18 cellular contexts compared by ENCODE assay signal in genomic region chr18:78720456-78721250, GRCh38.
"Had no signal": no experiment of that assay in that cellular context is flagged by ENCODE, and none has a peak within 500 bp of the region (broad histone marks: within the 10 kb centered on the region; RNA-seq: fewer than 3 reads in every experiment).

No MANE protein-coding gene starts in this region.

- H3K4me1 Mint-ChIP-seq: activated naive CD4-positive, alpha-beta T cell treated with anti-CD3 and anti-CD28 coated beads, Interleukin-2, amount 50 U/mL, for 24 hours had no signal

- H3K27ac Mint-ChIP-seq: activated naive CD4-positive, alpha-beta T cell treated with anti-CD3 and anti-CD28 coated beads, Interleukin-2, amount 50 U/mL, for 24 hours; activated T-helper 2 cell treated with anti-CD3 and anti-CD28 coated beads, Interferon-gamma antibody, Interleukin-2, Interleukin-4, amounts not matched to agents 10 μg/mL and 5 μg/mL and 100 μg/mL, durations not matched to agents 14 hours and 24 hours and 36 hours; progenitor cell of endocrine pancreas had no signal

- H3K4me3 Mint-ChIP-seq: activated naive CD4-positive, alpha-beta T cell treated with anti-CD3 and anti-CD28 coated beads, Interleukin-2, amount 50 U/mL, for 24 hours had no signal

- H3K9me3 ChIP-seq: body of pancreas, esophagus squamous epithelium, suprapubic skin, upper lobe of left lung had no signal

- FAIRE-seq: endometrium, kidney, TTC549 had no signal

- H3K27ac ChIP-seq: body of pancreas, esophagus squamous epithelium, suprapubic skin, upper lobe of left lung had no signal

- H3K4me3 ChIP-seq: body of pancreas, esophagus squamous epithelium, suprapubic skin, upper lobe of left lung had no signal

- H3K36me3 ChIP-seq: esophagus squamous epithelium, suprapubic skin, upper lobe of left lung had no signal

- H3K4me1 ChIP-seq: esophagus squamous epithelium, suprapubic skin, upper lobe of left lung had no signal

- H3K9me3 Mint-ChIP-seq: activated naive CD4-positive, alpha-beta T cell treated with anti-CD3 and anti-CD28 coated beads, Interleukin-2, amount 50 U/mL, for 24 hours; activated T-helper 2 cell treated with anti-CD3 and anti-CD28 coated beads, Interferon-gamma antibody, Interleukin-2, Interleukin-4, amounts not matched to agents 10 μg/mL and 5 μg/mL and 100 μg/mL, durations not matched to agents 14 hours and 24 hours and 36 hours had no signal

- DNase-seq: activated CD4-positive, CD25-positive, alpha-beta regulatory T cell; body of pancreas; esophagus squamous epithelium; foreskin fibroblast; glutamatergic neuron; naive B cell; stimulated activated CD4-positive, alpha-beta T cell treated with anti-CD3 and anti-CD28 coated beads, Interleukin-2, amount 100 ng/mL, for 48 hours; stimulated activated naive CD4-positive, alpha-beta T cell treated with Interleukin-2 at 50 U/mL for 16 hours; T-helper 2 cell; upper lobe of left lung had no signal

- H3K36me3 Mint-ChIP-seq: activated naive CD4-positive, alpha-beta T cell treated with anti-CD3 and anti-CD28 coated beads, Interleukin-2, amount 50 U/mL, for 24 hours; naive B cell had no signal

- H3K27me3 ChIP-seq: body of pancreas, upper lobe of left lung had no signal

- ATAC-seq: body of pancreas, SK-N-SH treated with all-trans-retinoic acid at 6 μM for 48 hours had no signal
